2 cellular contexts compared by ENCODE assay signal in genomic region chr9:129513282-129513681, GRCh38.
TF ChIP-seq lines count a peak whose summit lies in the region.

No MANE protein-coding gene starts in this region.

TF ChIP-seq in SK-N-SH treated with all-trans-retinoic acid at 6 μM for 48 hours, 23 proteins besides CTCF, POLR2A, EP300 and RAD21 (continued from another document):
- TF ChIP-seq POU6F1 (CRISPR knock-in tag; IDR thresholded peaks at IDR 0.05; ENCODE audit: borderline replicate concordance, low read depth): no peak
- TF ChIP-seq ZFP3 (CRISPR knock-in tag; IDR thresholded peaks at IDR 0.05): no peak
- no peak for TF ChIP-seq ISL1 (CRISPR knock-in tag; IDR thresholded peaks at IDR 0.05)
- no peak for TF ChIP-seq ARNTL (CRISPR knock-in tag; IDR thresholded peaks at IDR 0.05; ENCODE audit: borderline replicate concordance, low read depth)
- no peak for TF ChIP-seq ZNF565 (CRISPR knock-in tag; conservative IDR thresholded peaks at IDR 0.05; ENCODE audit: low read depth)
- no peak for TF ChIP-seq ZNF70 (CRISPR knock-in tag; IDR thresholded peaks at IDR 0.05)
- no peak for TF ChIP-seq SNAI2 (CRISPR knock-in tag; IDR thresholded peaks at IDR 0.05)

TF ChIP-seq in K562, 482 proteins besides CTCF, POLR2A, EP300 and RAD21 (continued from another document and continues in another):
- TF ChIP-seq MEF2A (IDR thresholded peaks at IDR 0.05; ENCODE audit: control insufficient read depth, low read depth, low read length): no peak
- TF ChIP-seq CBFA2T3 (IDR thresholded peaks at IDR 0.05): 0 out of 2 replicates have a peak, but pooled peaks have one; percentile 13
- TF ChIP-seq GATAD2A (IDR thresholded peaks at IDR 0.05): 0 out of 2 replicates have a peak, but pooled peaks have one; percentile 24
- no peak for TF ChIP-seq ETV1 (tag; conservative IDR thresholded peaks at IDR 0.05; ENCODE audit: low read depth)
- TF ChIP-seq HDAC1 (IDR thresholded peaks at IDR 0.05): peak in 1 of 2 experiments; percentile 82; a peak in 1 of 4 replicates
- no peak for TF ChIP-seq SMC3 (conservative IDR thresholded peaks at IDR 0.05; ENCODE audit: insufficient read depth, low read depth, low read length)
- peak; percentile 43; the same call in 1 of the 2 replicates for TF ChIP-seq MAFF (IDR thresholded peaks at IDR 0.05; ENCODE audit: low read length)
- TF ChIP-seq SMAD4 (CRISPR knock-in tag; conservative IDR thresholded peaks at IDR 0.05): no peak
- TF ChIP-seq ZBTB34 (CRISPR knock-in tag; IDR thresholded peaks at IDR 0.05): no peak
- peak; percentile 97 for TF ChIP-seq CBX5 (IDR thresholded peaks at IDR 0.05; ENCODE audit: borderline replicate concordance, low read depth)
- no peak for TF ChIP-seq THRB (CRISPR knock-in tag; conservative IDR thresholded peaks at IDR 0.05)
- TF ChIP-seq, protein P1, sequence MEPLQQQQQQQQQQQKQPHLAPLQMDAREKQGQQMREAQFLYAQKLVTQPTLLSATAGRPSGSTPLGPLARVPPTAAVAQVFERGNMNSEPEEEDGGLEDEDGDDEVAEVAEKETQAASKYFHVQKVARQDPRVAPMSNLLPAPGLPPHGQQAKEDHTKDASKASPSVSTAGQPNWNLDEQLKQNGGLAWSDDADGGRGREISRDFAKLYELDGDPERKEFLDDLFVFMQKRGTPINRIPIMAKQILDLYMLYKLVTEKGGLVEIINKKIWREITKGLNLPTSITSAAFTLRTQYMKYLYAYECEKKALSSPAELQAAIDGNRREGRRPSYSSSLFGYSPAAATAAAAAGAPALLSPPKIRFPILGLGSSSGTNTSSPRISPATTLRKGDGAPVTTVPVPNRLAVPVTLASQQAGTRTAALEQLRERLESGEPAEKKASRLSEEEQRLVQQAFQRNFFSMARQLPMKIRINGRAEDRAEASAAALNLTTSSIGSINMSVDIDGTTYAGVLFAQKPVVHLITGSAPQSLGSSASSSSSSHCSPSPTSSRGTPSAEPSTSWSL (CRISPR knock-in tag; IDR thresholded peaks at IDR 0.05; ENCODE audit: borderline replicate concordance): no peak
- TF ChIP-seq NR4A1 (CRISPR knock-in tag; IDR thresholded peaks at IDR 0.05): no peak
- TF ChIP-seq NR4A1 (tag; IDR thresholded peaks at IDR 0.05): no peak
- TF ChIP-seq, protein P2, sequence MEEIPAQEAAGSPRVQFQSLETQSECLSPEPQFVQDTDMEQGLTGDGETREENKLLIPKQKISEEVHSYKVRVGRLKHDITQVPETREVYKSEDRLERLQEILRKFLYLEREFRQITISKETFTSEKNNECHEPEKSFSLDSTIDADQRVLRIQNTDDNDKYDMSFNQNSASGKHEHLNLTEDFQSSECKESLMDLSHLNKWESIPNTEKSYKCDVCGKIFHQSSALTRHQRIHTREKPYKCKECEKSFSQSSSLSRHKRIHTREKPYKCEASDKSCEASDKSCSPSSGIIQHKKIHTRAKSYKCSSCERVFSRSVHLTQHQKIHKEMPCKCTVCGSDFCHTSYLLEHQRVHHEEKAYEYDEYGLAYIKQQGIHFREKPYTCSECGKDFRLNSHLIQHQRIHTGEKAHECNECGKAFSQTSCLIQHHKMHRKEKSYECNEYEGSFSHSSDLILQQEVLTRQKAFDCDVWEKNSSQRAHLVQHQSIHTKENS (CRISPR knock-in tag; IDR thresholded peaks at IDR 0.05): no peak
- TF ChIP-seq, protein P3, sequence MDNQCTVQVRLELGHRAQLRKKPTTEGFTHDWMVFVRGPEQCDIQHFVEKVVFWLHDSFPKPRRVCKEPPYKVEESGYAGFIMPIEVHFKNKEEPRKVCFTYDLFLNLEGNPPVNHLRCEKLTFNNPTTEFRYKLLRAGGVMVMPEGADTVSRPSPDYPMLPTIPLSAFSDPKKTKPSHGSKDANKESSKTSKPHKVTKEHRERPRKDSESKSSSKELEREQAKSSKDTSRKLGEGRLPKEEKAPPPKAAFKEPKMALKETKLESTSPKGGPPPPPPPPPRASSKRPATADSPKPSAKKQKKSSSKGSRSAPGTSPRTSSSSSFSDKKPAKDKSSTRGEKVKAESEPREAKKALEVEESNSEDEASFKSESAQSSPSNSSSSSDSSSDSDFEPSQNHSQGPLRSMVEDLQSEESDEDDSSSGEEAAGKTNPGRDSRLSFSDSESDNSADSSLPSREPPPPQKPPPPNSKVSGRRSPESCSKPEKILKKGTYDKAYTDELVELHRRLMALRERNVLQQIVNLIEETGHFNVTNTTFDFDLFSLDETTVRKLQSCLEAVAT (IDR thresholded peaks at IDR 0.05): peak in 1 of 2 experiments; percentile 63; a peak in 1 of 4 replicates
- peak; percentile 46 for TF ChIP-seq ZNF316 (IDR thresholded peaks at IDR 0.05)
- TF ChIP-seq ETV6 (IDR thresholded peaks at IDR 0.05; ENCODE audit: borderline replicate concordance in 1 of 2, low read depth in 2 of 2, low read length in 1 of 2): no peak
- TF ChIP-seq ETV6 (CRISPR knock-in tag; IDR thresholded peaks at IDR 0.05; ENCODE audit: borderline replicate concordance): no peak
- peak; percentile 82 to 91 for TF ChIP-seq TRIM24 (IDR thresholded peaks at IDR 0.05)
- no peak for TF ChIP-seq ETS2 (tag; IDR thresholded peaks at IDR 0.05; ENCODE audit: borderline replicate concordance, poor library complexity, severe bottlenecking)
- no peak for TF ChIP-seq LEF1 (IDR thresholded peaks at IDR 0.05)
- TF ChIP-seq MAFK (IDR thresholded peaks at IDR 0.05; ENCODE audit: low read length): peak; percentile 32; the same call in 1 of the 2 replicates
- TF ChIP-seq, protein P4, sequence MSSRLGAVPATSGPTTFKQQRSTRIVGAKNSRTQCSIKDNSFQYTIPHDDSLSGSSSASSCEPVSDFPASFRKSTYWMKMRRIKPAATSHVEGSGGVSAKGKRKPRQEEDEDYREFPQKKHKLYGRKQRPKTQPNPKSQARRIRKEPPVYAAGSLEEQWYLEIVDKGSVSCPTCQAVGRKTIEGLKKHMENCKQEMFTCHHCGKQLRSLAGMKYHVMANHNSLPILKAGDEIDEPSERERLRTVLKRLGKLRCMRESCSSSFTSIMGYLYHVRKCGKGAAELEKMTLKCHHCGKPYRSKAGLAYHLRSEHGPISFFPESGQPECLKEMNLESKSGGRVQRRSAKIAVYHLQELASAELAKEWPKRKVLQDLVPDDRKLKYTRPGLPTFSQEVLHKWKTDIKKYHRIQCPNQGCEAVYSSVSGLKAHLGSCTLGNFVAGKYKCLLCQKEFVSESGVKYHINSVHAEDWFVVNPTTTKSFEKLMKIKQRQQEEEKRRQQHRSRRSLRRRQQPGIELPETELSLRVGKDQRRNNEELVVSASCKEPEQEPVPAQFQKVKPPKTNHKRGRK (tag; IDR thresholded peaks at IDR 0.05): peak; percentile 34; the same call in 1 of the 2 replicates
- TF ChIP-seq ZNF507 (tag; conservative IDR thresholded peaks at IDR 0.05): no peak
- TF ChIP-seq TAF7 (tag; IDR thresholded peaks at IDR 0.05): no peak
- TF ChIP-seq TRIM28 (IDR thresholded peaks at IDR 0.05): peak; percentile 99
- TF ChIP-seq, protein P5, sequence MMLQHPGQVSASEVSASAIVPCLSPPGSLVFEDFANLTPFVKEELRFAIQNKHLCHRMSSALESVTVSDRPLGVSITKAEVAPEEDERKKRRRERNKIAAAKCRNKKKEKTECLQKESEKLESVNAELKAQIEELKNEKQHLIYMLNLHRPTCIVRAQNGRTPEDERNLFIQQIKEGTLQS (IDR thresholded peaks at IDR 0.05): no peak
- TF ChIP-seq, protein P5 (CRISPR knock-in tag; conservative IDR thresholded peaks at IDR 0.05): no peak
- no peak for TF ChIP-seq BRD9 (IDR thresholded peaks at IDR 0.05; ENCODE audit: low read depth, partially characterized antibody)
- no peak for TF ChIP-seq SIN3B (IDR thresholded peaks at IDR 0.05; ENCODE audit: low read depth)
- TF ChIP-seq MED1 (CRISPR knock-in tag; IDR thresholded peaks at IDR 0.05; ENCODE audit: borderline replicate concordance): no peak
- TF ChIP-seq, protein P6, sequence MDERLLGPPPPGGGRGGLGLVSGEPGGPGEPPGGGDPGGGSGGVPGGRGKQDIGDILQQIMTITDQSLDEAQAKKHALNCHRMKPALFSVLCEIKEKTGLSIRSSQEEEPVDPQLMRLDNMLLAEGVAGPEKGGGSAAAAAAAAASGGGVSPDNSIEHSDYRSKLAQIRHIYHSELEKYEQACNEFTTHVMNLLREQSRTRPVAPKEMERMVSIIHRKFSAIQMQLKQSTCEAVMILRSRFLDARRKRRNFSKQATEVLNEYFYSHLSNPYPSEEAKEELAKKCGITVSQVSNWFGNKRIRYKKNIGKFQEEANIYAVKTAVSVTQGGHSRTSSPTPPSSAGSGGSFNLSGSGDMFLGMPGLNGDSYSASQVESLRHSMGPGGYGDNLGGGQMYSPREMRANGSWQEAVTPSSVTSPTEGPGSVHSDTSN (CRISPR knock-in tag; IDR thresholded peaks at IDR 0.05; ENCODE audit: low read depth): no peak
- TF ChIP-seq, protein P6 (tag; conservative IDR thresholded peaks at IDR 0.05; ENCODE audit: low read depth): no peak
- TF ChIP-seq RBFOX2 (IDR thresholded peaks at IDR 0.05; ENCODE audit: low read depth, low read length): no peak
- TF ChIP-seq ZC3H11A (IDR thresholded peaks at IDR 0.05; ENCODE audit: low read depth, low read length): no peak
- TF ChIP-seq FIP1L1 (IDR thresholded peaks at IDR 0.05; ENCODE audit: low read depth, low read length, poor library complexity, severe bottlenecking): no peak
- no peak for TF ChIP-seq ZNF79 (CRISPR knock-in tag; IDR thresholded peaks at IDR 0.05; ENCODE audit: low read depth)
- TF ChIP-seq, protein P7, sequence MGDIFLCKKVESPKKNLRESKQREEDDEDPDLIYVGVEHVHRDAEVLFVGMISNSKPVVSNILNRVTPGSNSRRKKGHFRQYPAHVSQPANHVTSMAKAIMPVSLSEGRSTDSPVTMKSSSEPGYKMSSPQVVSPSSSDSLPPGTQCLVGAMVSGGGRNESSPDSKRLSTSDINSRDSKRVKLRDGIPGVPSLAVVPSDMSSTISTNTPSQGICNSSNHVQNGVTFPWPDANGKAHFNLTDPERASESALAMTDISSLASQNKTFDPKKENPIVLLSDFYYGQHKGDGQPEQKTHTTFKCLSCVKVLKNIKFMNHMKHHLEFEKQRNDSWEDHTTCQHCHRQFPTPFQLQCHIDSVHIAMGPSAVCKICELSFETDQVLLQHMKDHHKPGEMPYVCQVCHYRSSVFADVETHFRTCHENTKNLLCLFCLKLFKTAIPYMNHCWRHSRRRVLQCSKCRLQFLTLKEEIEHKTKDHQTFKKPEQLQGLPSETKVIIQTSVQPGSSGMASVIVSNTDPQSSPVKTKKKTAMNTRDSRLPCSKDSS (IDR thresholded peaks at IDR 0.05; ENCODE audit: low read depth, partially characterized antibody): peak; percentile 88
- TF ChIP-seq EGR1 (conservative IDR thresholded peaks at IDR 0.05): 0 out of 2 replicates have a peak, but pooled peaks have one; percentile 5
- TF ChIP-seq, protein P8, sequence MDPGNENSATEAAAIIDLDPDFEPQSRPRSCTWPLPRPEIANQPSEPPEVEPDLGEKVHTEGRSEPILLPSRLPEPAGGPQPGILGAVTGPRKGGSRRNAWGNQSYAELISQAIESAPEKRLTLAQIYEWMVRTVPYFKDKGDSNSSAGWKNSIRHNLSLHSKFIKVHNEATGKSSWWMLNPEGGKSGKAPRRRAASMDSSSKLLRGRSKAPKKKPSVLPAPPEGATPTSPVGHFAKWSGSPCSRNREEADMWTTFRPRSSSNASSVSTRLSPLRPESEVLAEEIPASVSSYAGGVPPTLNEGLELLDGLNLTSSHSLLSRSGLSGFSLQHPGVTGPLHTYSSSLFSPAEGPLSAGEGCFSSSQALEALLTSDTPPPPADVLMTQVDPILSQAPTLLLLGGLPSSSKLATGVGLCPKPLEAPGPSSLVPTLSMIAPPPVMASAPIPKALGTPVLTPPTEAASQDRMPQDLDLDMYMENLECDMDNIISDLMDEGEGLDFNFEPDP (CRISPR knock-in tag; IDR thresholded peaks at IDR 0.05): no peak
- TF ChIP-seq CEBPG (CRISPR knock-in tag; IDR thresholded peaks at IDR 0.05): no peak
- no peak for TF ChIP-seq CEBPG (tag; conservative IDR thresholded peaks at IDR 0.05 in 1 of 2, IDR thresholded peaks at IDR 0.05 in 1 of 2)
- TF ChIP-seq CBX1 (IDR thresholded peaks at IDR 0.05; ENCODE audit: low read depth): peak; percentile 75; the same call in 1 of the 2 replicates
- TF ChIP-seq FOXA3 (CRISPR knock-in tag; conservative IDR thresholded peaks at IDR 0.05 in 1 of 2, IDR thresholded peaks at IDR 0.05 in 1 of 2): no peak
- no peak for TF ChIP-seq ZNF551 (CRISPR knock-in tag; IDR thresholded peaks at IDR 0.05)
- TF ChIP-seq, protein P9, sequence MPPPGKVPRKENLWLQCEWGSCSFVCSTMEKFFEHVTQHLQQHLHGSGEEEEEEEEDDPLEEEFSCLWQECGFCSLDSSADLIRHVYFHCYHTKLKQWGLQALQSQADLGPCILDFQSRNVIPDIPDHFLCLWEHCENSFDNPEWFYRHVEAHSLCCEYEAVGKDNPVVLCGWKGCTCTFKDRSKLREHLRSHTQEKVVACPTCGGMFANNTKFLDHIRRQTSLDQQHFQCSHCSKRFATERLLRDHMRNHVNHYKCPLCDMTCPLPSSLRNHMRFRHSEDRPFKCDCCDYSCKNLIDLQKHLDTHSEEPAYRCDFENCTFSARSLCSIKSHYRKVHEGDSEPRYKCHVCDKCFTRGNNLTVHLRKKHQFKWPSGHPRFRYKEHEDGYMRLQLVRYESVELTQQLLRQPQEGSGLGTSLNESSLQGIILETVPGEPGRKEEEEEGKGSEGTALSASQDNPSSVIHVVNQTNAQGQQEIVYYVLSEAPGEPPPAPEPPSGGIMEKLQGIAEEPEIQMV (tag; conservative IDR thresholded peaks at IDR 0.05; ENCODE audit: low read depth): no peak
